ENCODE assay signal across 26 cellular contexts in genomic region chrX:49812177-49812576, GRCh38. TPM values are rescaled to one million over a fixed set of nuclear protein-coding genes. Genes with fewer than 3 reads are reported as not detected.
A peak's percentile ranks its signal among the peaks of the same experiment; 100 is the strongest.
DNase-seq lines count a peak whose midpoint lies in the region; TF ChIP-seq lines count a peak whose summit lies in the region.
"Had no signal": no experiment of that assay in that cellular context is flagged by ENCODE, and none has a peak within 500 bp of the region (broad histone marks: within the 10 kb centered on the region; RNA-seq: fewer than 3 reads in every experiment).

No MANE protein-coding gene starts in this region.

- H3K4me1 Mint-ChIP-seq in Caco-2 (ENCODE audit: low read depth, unreplicated experiment) (no peaks in the 10 kb centered on the region), mesothelial cell of epicardium (peaks cover 10% of the 10 kb centered on the region)
- H3K4me1 Mint-ChIP-seq: CD14-positive monocyte; CD4-positive, CD25-positive, alpha-beta regulatory T cell had no signal

- H3K9me2 ChIP-seq in hepatocyte (replicated peaks; ENCODE audit: insufficient read depth): no peaks in the 10 kb centered on the region

- POLR2A ChIA-PET in Caco-2 (lab: Charles Lee): interaction anchor here (1.6 kb wide), 1 partner anchor 543 kb away, joined by 3 read pairs; no protein-coding TSS in a partner anchor

- DNase-seq in Caco-2 (peak; percentile 46 to 61), hepatocyte (ENCODE audit: low spot score) (no peak), mesothelial cell of epicardium (ENCODE audit: low spot score in 2 of 2, unreplicated experiment in 2 of 2) (no peak), SHP77 treated with DMSO at 0.1 percent for 48 hours (lab: John Stamatoyannopoulos, UW) (no peak), NCI-H2171 (lab: John Stamatoyannopoulos, UW) (no peak)
- DNase-seq in stimulated activated CD4-positive, alpha-beta T cell treated with anti-CD3 and anti-CD28 coated beads, Interleukin-1b, Interleukin-23, amount 100 ng/mL, for 48 hours: no peak
- DNase-seq: 8988T; ACHN; BE2C; C1 segment of cervical spinal cord; CD4-positive, CD25-positive, alpha-beta regulatory T cell; CD8-positive, alpha-beta T cell; DMS 273 treated with DMSO at 0.1 percent for 48 hours; DMS153; DMS53; DMS79; DND-41; EL; GDM1 had no signal

- no peaks in the 10 kb centered on the region for H3K36me3 ChIP-seq in Caco-2 (ENCODE audit: control insufficient read depth, insufficient read depth, low read length)
- H3K36me3 ChIP-seq in hepatocyte (replicated peaks; ENCODE audit: insufficient read depth, low read depth): no peaks in the 10 kb centered on the region
- H3K36me3 ChIP-seq: BE2C, BLaER1 had no signal

- intact Hi-C loops in Caco-2 (cut with micrococcal nuclease; ENCODE audit: unreplicated experiment): loop anchor here (1.0 kb wide), 2 partner anchors 49 to 50 kb away; no protein-coding TSS in a partner anchor

- peaks cover 24% of the 10 kb centered on the region for H3K4me1 ChIP-seq in Caco-2
- H3K4me1 ChIP-seq in hepatocyte (ENCODE audit: insufficient read depth): peaks cover 10% of the 10 kb centered on the region
- H3K4me1 ChIP-seq: BE2C, BLaER1 had no signal

- H3K27me3 ChIP-seq in Caco-2 (replicated peaks; ENCODE audit: control insufficient read depth, insufficient read depth, low read length) (no peaks in the 10 kb centered on the region), hepatocyte (no peaks in the 10 kb centered on the region)
- H3K27me3 ChIP-seq: BE2C had no signal

- H3K79me2 ChIP-seq in hepatocyte: no peaks in the 10 kb centered on the region

- BruUV-seq in Caco-2 (replicated peaks; lab: Mats Ljungman, UMichigan): no TSS peak

- H3K27me3 Mint-ChIP-seq in Caco-2 (ENCODE audit: insufficient read depth, unreplicated experiment): no peaks in the 10 kb centered on the region
- H3K27me3 Mint-ChIP-seq in mesothelial cell of epicardium (ENCODE audit: low read depth): no peaks in the 10 kb centered on the region

- H3K36me3 Mint-ChIP-seq in Caco-2 (ENCODE audit: insufficient read depth, unreplicated experiment) (peaks cover 23% of the 10 kb centered on the region), mesothelial cell of epicardium (no peaks in the 10 kb centered on the region)
- H3K36me3 Mint-ChIP-seq: CD14-positive monocyte; CD4-positive, CD25-positive, alpha-beta regulatory T cell; CD8-positive, alpha-beta T cell had no signal

- CTCF ChIA-PET in Caco-2 (lab: Charles Lee): no interaction called here

- H3K4me2 ChIP-seq in hepatocyte: no peak overlapping the region
- H3K4me2 ChIP-seq: BLaER1 had no signal

- no peak overlapping the region for H2AFZ ChIP-seq in hepatocyte

- WGBS in hepatocyte (ENCODE audit: low lambda C conversion rate, missing lambda C conversion rate): 40% methylated on average over 4 of the region's 4 CpGs

- TF ChIP-seq CTCF in Caco-2 (IDR thresholded peaks at IDR 0.05; ENCODE audit: insufficient read depth in 1 of 2, low read depth in 1 of 2, low read length in 1 of 2, severe bottlenecking in 1 of 2, unreplicated experiment in 1 of 2): no peak
- no peak for TF ChIP-seq CTCF in hepatocyte (IDR thresholded peaks at IDR 0.05; ENCODE audit: poor library complexity)
- no peak for TF ChIP-seq CTCF in mesothelial cell of epicardium (IDR thresholded peaks at IDR 0.05; ENCODE audit: unreplicated experiment)

- H3K9me3 ChIP-seq in Caco-2 (peaks cover 4% of the 10 kb centered on the region; the same call in 1 of the 2 replicates), hepatocyte (ENCODE audit: low read depth) (no peaks in the 10 kb centered on the region)
- H3K9me3 ChIP-seq: BE2C, BLaER1 had no signal

- no peaks in the 10 kb centered on the region for H4K20me1 ChIP-seq in hepatocyte (ENCODE audit: insufficient read depth, poor library complexity, severe bottlenecking)
- H4K20me1 ChIP-seq: BLaER1 had no signal

- H3K27ac ChIP-seq in hepatocyte: peak overlapping the region; percentile 49
- H3K27ac ChIP-seq: BLaER1 had no signal

- H3K9me3 Mint-ChIP-seq in Caco-2 (ENCODE audit: unreplicated experiment) (no peaks in the 10 kb centered on the region), mesothelial cell of epicardium (peaks cover 28% of the 10 kb centered on the region)

- H3K4me3 Mint-ChIP-seq in Caco-2 (ENCODE audit: unreplicated experiment) (peak overlapping the region; percentile 8), mesothelial cell of epicardium (no peak overlapping the region)
- H3K4me3 Mint-ChIP-seq: CD14-positive monocyte; CD4-positive, CD25-positive, alpha-beta regulatory T cell; CD8-positive, alpha-beta T cell had no signal

- H3K4me3 ChIP-seq in Caco-2 (ENCODE audit: low read depth, low read length): no peak overlapping the region
- no peak overlapping the region for H3K4me3 ChIP-seq in hepatocyte
- H3K4me3 ChIP-seq: BLaER1, GM12878 had no signal

- H3K27ac Mint-ChIP-seq in Caco-2 (ENCODE audit: unreplicated experiment) (peak overlapping the region; percentile 92), mesothelial cell of epicardium (peak overlapping the region; percentile 22)
- H3K27ac Mint-ChIP-seq: CD14-positive monocyte; CD4-positive, CD25-positive, alpha-beta regulatory T cell; CD8-positive, alpha-beta T cell had no signal

RNA-seq across cellular contexts. Expression of gene PAGE4, which starts 16.9 kb away (rescaled TPM):
- total RNA-seq in Caco-2 (2022) (22.4 and 31.2 TPM in 2 replicates), hepatocyte (1.0 TPM in 1 of 2 replicates, not detected in the other), mesothelial cell of epicardium (0.60 to 0.67 TPM in 2 of 3 replicates, not detected in the other)
- 0.63 and 1.8 TPM in 2 replicates for polyA plus RNA-seq in hepatocyte
- total RNA-seq: A673; CD4-positive, CD25-positive, alpha-beta regulatory T cell; CD8-positive, alpha-beta T cell; Daoy; G401; GM12878 had no signal
- polyA plus RNA-seq: AG04450; CD14-positive monocyte; CD4-positive, CD25-positive, alpha-beta regulatory T cell; GM12878 had no signal

Comparison
In these comparisons a context has a peak if more than half of its experiments do, and no peak if none do; other contexts are left out.
1. DNase-seq: peak in Caco-2 (2 of 2); none in hepatocyte (single experiment), mesothelial cell of epicardium (0 of 2), stimulated activated CD4-positive, alpha-beta T cell treated with anti-CD3 and anti-CD28 coated beads, Interleukin-1b, Interleukin-23, amount 100 ng/mL, for 48 hours (single experiment), SHP77 treated with DMSO at 0.1 percent for 48 hours (single experiment) and NCI-H2171 (single experiment).
2. RNA of gene PAGE4, which starts 16.9 kb away (total RNA-seq): 22.4 to 31.2 TPM in Caco-2; 0.60 to 0.67 TPM in mesothelial cell of epicardium and 1.0 TPM in hepatocyte; every median in the first group is over 10 times any median in the second.